In the genomic region with DNA sequence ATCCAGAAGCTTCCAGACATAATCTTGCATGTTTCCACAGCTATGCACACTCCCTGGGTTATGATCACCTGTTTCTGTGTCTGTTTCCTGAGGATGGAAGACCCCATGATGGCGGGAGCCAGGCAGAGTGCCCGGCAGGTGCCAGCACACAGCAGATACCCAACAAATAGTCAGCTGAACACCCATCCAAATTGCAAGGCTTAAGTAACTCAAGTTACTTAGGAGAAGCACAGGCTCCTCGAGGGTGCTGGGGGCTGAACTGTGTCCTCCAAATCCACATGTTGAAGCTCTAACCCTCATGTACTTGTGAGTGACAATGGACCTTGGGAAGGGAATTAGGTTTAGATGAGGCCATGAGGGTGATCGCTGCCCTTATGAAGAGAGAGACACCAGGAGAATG, we compare ENCODE assay signal across 13 cellular contexts.
"Had no signal": no experiment of that assay in that cellular context is flagged by ENCODE, and none has a peak within 500 bp of the region (broad histone marks: within the 10 kb centered on the region; RNA-seq: fewer than 3 reads in every experiment).

No MANE protein-coding gene starts in this region.

- H3K27me3 Mint-ChIP-seq: activated CD4-positive, alpha-beta T cell treated with anti-CD3 and anti-CD28 coated beads for 36 hours; activated T-helper 17 cell treated with anti-CD3 and anti-CD28 coated beads, Interleukin-2, amount 50 U/mL, for 72 hours; stimulated activated naive CD8-positive, alpha-beta T cell treated with anti-CD3 and anti-CD28 coated beads, Interleukin-15, Interleukin-2, amounts not matched to agents 100 ng/mL and 50 ng/mL, for 24 hours had no signal

- H3K27ac Mint-ChIP-seq: activated CD4-positive, alpha-beta T cell treated with anti-CD3 and anti-CD28 coated beads for 36 hours; activated naive CD8-positive, alpha-beta T cell; activated T-helper 17 cell treated with anti-CD3 and anti-CD28 coated beads, Interleukin-2, amount 50 U/mL, for 72 hours; stimulated activated naive CD8-positive, alpha-beta T cell treated with anti-CD3 and anti-CD28 coated beads, Interleukin-15, Interleukin-2, amounts not matched to agents 100 ng/mL and 50 ng/mL, for 24 hours had no signal

- H3K27ac ChIP-seq: hepatocyte, prostate gland, testis had no signal

- H3K4me1 ChIP-seq: prostate gland, testis had no signal

- H3K4me3 Mint-ChIP-seq: activated CD4-positive, alpha-beta T cell treated with anti-CD3 and anti-CD28 coated beads for 36 hours; activated naive CD8-positive, alpha-beta T cell; activated T-helper 17 cell treated with anti-CD3 and anti-CD28 coated beads, Interleukin-2, amount 50 U/mL, for 72 hours; naive thymus-derived CD4-positive, alpha-beta T cell; stimulated activated naive CD8-positive, alpha-beta T cell treated with anti-CD3 and anti-CD28 coated beads, Interleukin-15, Interleukin-2, amounts not matched to agents 100 ng/mL and 50 ng/mL, for 24 hours had no signal

- ATAC-seq: activated CD4-positive, alpha-beta T cell treated with anti-CD3 and anti-CD28 coated beads for 36 hours; activated T-helper 17 cell treated with anti-CD3 and anti-CD28 coated beads, Interleukin-2, amount 50 U/mL, for 72 hours; naive thymus-derived CD4-positive, alpha-beta T cell had no signal

- H3K4me1 Mint-ChIP-seq: activated CD4-positive, alpha-beta T cell treated with anti-CD3 and anti-CD28 coated beads for 36 hours; activated T-helper 17 cell treated with anti-CD3 and anti-CD28 coated beads, Interleukin-2, amount 50 U/mL, for 72 hours had no signal

- DNase-seq: activated CD4-positive, alpha-beta T cell treated with anti-CD3 and anti-CD28 coated beads for 36 hours; kidney glomerular epithelial cell; nucleus accumbens; stimulated activated CD4-positive, alpha-beta T cell treated with anti-CD3 and anti-CD28 coated beads, Interleukin-4, amount 100 ng/mL, for 1 hour; stimulated activated CD8-positive, alpha-beta memory T cell treated with anti-CD3 and anti-CD28 coated beads, Interleukin-4, amount 100 ng/mL, for 48 hours; T-helper 9 cell; testis had no signal

- H3K9me3 ChIP-seq: prostate gland, testis had no signal

- H3K36me3 ChIP-seq: prostate gland had no signal

- H3K9me3 Mint-ChIP-seq: activated T-helper 17 cell treated with anti-CD3 and anti-CD28 coated beads, Interleukin-2, amount 50 U/mL, for 72 hours; stimulated activated naive CD8-positive, alpha-beta T cell treated with anti-CD3 and anti-CD28 coated beads, Interleukin-15, Interleukin-2, amounts not matched to agents 100 ng/mL and 50 ng/mL, for 24 hours had no signal

- H3K27me3 ChIP-seq: hepatocyte, testis had no signal

- H3K4me3 ChIP-seq: hepatocyte, prostate gland, testis had no signal
